In genomic region chr12:1630081-1630826, GRCh38 we compare ENCODE assay signal across 8 cellular contexts. TPM values are rescaled to one million over a fixed set of nuclear protein-coding genes. Genes with fewer than 3 reads are reported as not detected.
A peak's percentile ranks its signal among the peaks of the same experiment; 100 is the strongest.
DNase-seq lines count a peak whose midpoint lies in the region; ATAC-seq and TF ChIP-seq lines count a peak whose summit lies in the region.

No MANE protein-coding gene starts in this region.

- DNase-seq in NCI-H2081 (lab: John Stamatoyannopoulos, UW) (peak; percentile 48 to 64), NCI-H2081 treated with DMSO at 0.1 percent for 48 hours (lab: John Stamatoyannopoulos, UW) (no peak), NCI-H460 (ENCODE audit: extremely low read depth, low read depth) (peak; percentile 38), adrenal gland (peak; percentile 48 to 67 (median 56)), hepatic stellate cell (ENCODE audit: low spot score) (peak; percentile 55), retinal pigment epithelial cell (ENCODE audit: low read depth) (no peak)

- no peak for TF ChIP-seq POLR2A in adrenal gland (IDR thresholded peaks at IDR 0.05)

- peak overlapping the region in 2 of 4 donors; percentile 10 to 73 for H3K4me3 ChIP-seq in adrenal gland
- peak overlapping the region; percentile 47 for H3K4me3 ChIP-seq in retinal pigment epithelial cell (ENCODE audit: low read length)

- no peaks in the 10 kb centered on the region for H3K9me3 ChIP-seq in adrenal gland (replicated peaks in 1 of 3)

- peak in 1 of 6 experiments; percentile 5 for TF ChIP-seq CTCF in adrenal gland (IDR thresholded peaks at IDR 0.05)
- peak; percentile 25 for TF ChIP-seq CTCF in retinal pigment epithelial cell (conservative IDR thresholded peaks at IDR 0.05; ENCODE audit: low read depth, low read length)

- intact Hi-C loops in adrenal gland (cut with DNase I): loop anchor here in 1 of 2 donors (10.0 kb wide), 2 partner anchors 405 to 955 kb away; no protein-coding TSS in a partner anchor

- no peak for ATAC-seq in GM18867 (IDR thresholded peaks at IDR 0.05; ENCODE audit: unreplicated experiment)
- no peak for ATAC-seq in GM21528 (IDR thresholded peaks at IDR 0.05; ENCODE audit: low FRiP score, unreplicated experiment)

- no peaks in the 10 kb centered on the region for H3K36me3 ChIP-seq in adrenal gland (replicated peaks in 1 of 2)

- H3K27me3 ChIP-seq in adrenal gland: no peaks in the 10 kb centered on the region

- H3K4me1 ChIP-seq in adrenal gland (replicated peaks in 1 of 2): peaks cover 0 to 13% of the 10 kb centered on the region in 2 donors

- no peak overlapping the region for H3K27ac ChIP-seq in adrenal gland

- 2 to 21% (median 4%) methylated on average over 6 to 60 of the region's 60 CpGs for WGBS in adrenal gland, 4 donors

RNA-seq across cellular contexts. Expression of gene WNT5B, which starts 1.2 kb away (rescaled TPM):
- total RNA-seq in NCI-H460 (2014; rRNA removed; shearing (Covaris generic)): 3.3 and 7.6 TPM in 2 replicates
- polyA plus RNA-seq in NCI-H460 (2014; cell fraction: nucleus; rRNA removed): 9.2 and 13.9 TPM in 2 replicates
- 10 to 100 TPM in 1 of 8 donors, 1 to 10 TPM in 6, under 1 TPM in 1; 0.97 to 11.1 (median 3.5) TPM for total RNA-seq in adrenal gland
- 1 to 10 TPM in 2 of 3 donors, under 1 TPM in 1; 0.57 to 1.3 (median 1.2) TPM for polyA plus RNA-seq in adrenal gland

RNA-seq across cellular contexts. Expression of gene FBXL14, which starts 35.9 kb away (rescaled TPM):
- total RNA-seq in NCI-H460 (2014; rRNA removed; shearing (Covaris generic)): 15.1 and 20.0 TPM in 2 replicates
- polyA plus RNA-seq in NCI-H460 (2014; cell fraction: nucleus; rRNA removed): 15.3 and 18.9 TPM in 2 replicates
- total RNA-seq in adrenal gland: 10 to 100 TPM; 10.8 to 19.1 (median 13.0) TPM
- polyA plus RNA-seq in adrenal gland: 1 to 10 TPM; 1.2 to 3.5 (median 1.2) TPM

Comparison
In these comparisons a context has a peak if more than half of its experiments do, and no peak if none do; other contexts are left out.
1. DNase-seq: peak in NCI-H2081 (2 of 2), NCI-H460 (single experiment), adrenal gland (7 of 7) and hepatic stellate cell (single experiment); none in NCI-H2081 treated with DMSO at 0.1 percent for 48 hours (single experiment) and retinal pigment epithelial cell (single experiment).